9 cellular contexts compared by ENCODE assay signal in the genomic region with DNA sequence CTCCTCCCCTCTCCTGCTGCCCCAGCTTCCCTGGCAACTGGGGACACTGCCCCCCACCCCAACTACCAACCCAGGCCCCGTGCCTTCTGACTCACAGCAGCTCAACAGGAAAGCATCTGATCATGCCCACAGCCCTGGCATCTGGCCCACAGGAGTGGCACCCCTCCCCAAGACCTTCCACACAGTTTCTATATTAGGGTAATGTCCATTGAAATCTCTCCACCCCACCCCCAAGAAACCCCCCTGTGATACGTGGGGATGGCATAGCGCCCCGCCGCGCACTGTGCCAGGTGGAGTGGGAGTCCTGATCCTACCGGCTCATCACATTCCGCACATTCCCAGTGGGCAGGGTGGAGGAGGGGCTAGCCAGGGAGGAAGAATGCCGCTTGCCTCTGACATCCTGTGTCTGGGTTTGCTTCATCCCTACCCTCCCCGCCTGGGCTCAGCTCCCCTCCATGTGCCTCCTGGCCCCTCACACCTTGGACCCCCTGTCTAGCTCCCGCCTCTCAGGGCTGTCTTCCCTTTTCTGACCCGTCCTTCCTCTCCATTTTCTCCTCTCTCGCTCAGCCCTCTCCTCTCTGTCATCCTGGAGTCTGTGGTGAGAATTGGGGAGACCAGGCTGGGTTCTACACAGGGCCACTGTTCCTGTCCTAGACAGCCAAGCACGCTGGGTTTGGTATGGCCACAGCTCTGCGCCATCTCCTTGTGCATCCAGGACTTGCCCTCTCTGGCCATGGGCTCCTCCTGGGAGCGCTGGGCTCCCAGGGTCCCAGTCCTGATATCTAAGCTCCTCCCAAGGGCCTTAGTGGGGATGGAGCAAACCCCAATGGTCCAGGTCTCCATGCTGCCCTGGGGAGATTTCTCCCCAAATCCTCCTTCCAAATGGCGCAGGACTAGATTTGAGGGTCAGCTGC. TPM values are rescaled to one million over a fixed set of nuclear protein-coding genes. Genes with fewer than 3 reads are reported as not detected.
A peak's percentile ranks its signal among the peaks of the same experiment; 100 is the strongest.
DNase-seq lines count a peak whose midpoint lies in the region; ATAC-seq and TF ChIP-seq lines count a peak whose summit lies in the region.
"Had no signal": no experiment of that assay in that cellular context is flagged by ENCODE, and none has a peak within 500 bp of the region (broad histone marks: within the 10 kb centered on the region; RNA-seq: fewer than 3 reads in every experiment).

No MANE protein-coding gene starts in this region.

- H3K27me3 Mint-ChIP-seq in T-helper 17 cell, result peaks cover 22% of the 10 kb centered on the region
- peaks cover 22% of the 10 kb centered on the region for H3K27me3 Mint-ChIP-seq in activated T-helper 17 cell treated with anti-CD3 and anti-CD28 coated beads, Interleukin-2, amount 50 U/mL, for 72 hours

- peaks cover 4% of the 10 kb centered on the region for H3F3A ChIP-seq in smooth muscle cell (ENCODE audit: low read depth)

- no peak overlapping the region for H3K4me3 ChIP-seq in smooth muscle cell

- peak overlapping the region; percentile 79 for H3K4me2 ChIP-seq in smooth muscle cell

- H3K4me3 Mint-ChIP-seq in T-helper 17 cell, result peak overlapping the region; percentile 36
- H3K4me3 Mint-ChIP-seq in activated T-helper 17 cell treated with anti-CD3 and anti-CD28 coated beads, Interleukin-2, amount 50 U/mL, for 72 hours, result no peak overlapping the region

- no peak overlapping the region for H3K27ac Mint-ChIP-seq in T-helper 17 cell
- H3K27ac Mint-ChIP-seq in activated T-helper 17 cell treated with anti-CD3 and anti-CD28 coated beads, Interleukin-2, amount 50 U/mL, for 72 hours, result no peak overlapping the region
- H3K27ac Mint-ChIP-seq: stimulated activated effector memory CD8-positive, alpha-beta T cell treated with anti-CD3 and anti-CD28 coated beads, Interleukin-12 subunit alpha, Interleukin-12 subunit beta, amount 100 ng/mL, for 72 hours had no signal

- TF ChIP-seq CTCF in smooth muscle cell (IDR thresholded peaks at IDR 0.05; ENCODE audit: borderline replicate concordance, insufficient read depth, poor library complexity, severe bottlenecking), result no peak

- no peaks in the 10 kb centered on the region for H3K27me3 ChIP-seq in smooth muscle cell (ENCODE audit: low read depth)

- WGBS in smooth muscle cell (ENCODE audit: low lambda C conversion rate), result 37% methylated on average over 16 of the region's 17 CpGs

- no peaks in the 10 kb centered on the region for H3K9me3 Mint-ChIP-seq in activated T-helper 17 cell treated with anti-CD3 and anti-CD28 coated beads, Interleukin-2, amount 50 U/mL, for 72 hours
- H3K9me3 Mint-ChIP-seq: stimulated activated effector memory CD8-positive, alpha-beta T cell treated with anti-CD3 and anti-CD28 coated beads, Interleukin-12 subunit alpha, Interleukin-12 subunit beta, amount 100 ng/mL, for 72 hours had no signal

- H3K4me1 ChIP-seq in smooth muscle cell (ENCODE audit: low read depth), result peaks cover 19% of the 10 kb centered on the region

- peak overlapping the region; percentile 51 for H3K27ac ChIP-seq in smooth muscle cell (ENCODE audit: low read depth)

- H3K36me3 ChIP-seq in smooth muscle cell (ENCODE audit: low read depth), result no peaks in the 10 kb centered on the region

- ATAC-seq in T-helper 17 cell (no peak), GM18498 (IDR thresholded peaks at IDR 0.05; ENCODE audit: unreplicated experiment) (no peak), HG02642 (IDR thresholded peaks at IDR 0.05; ENCODE audit: poor library complexity, unreplicated experiment) (no peak)
- ATAC-seq in activated T-helper 17 cell treated with anti-CD3 and anti-CD28 coated beads, Interleukin-2, amount 50 U/mL, for 72 hours (replicated peaks), result no peak

- peak; percentile 95 for DNase-seq in H4 (ENCODE audit: low spot score)
- no peak for DNase-seq in T-helper 17 cell
- DNase-seq in glomerular visceral epithelial cell (ENCODE audit: extremely low spot score), result peak; percentile 99
- DNase-seq in smooth muscle cell (lab: John Stamatoyannopoulos, UW; ENCODE audit: unreplicated experiment), result no peak
- DNase-seq in activated effector memory CD4-positive, alpha-beta T cell treated with anti-CD3 and anti-CD28 coated beads, Interleukin-2, amount 50 U/mL, for 16 hours, result no peak

- H3K4me1 Mint-ChIP-seq in T-helper 17 cell, result peaks cover 7% of the 10 kb centered on the region
- H3K4me1 Mint-ChIP-seq in activated T-helper 17 cell treated with anti-CD3 and anti-CD28 coated beads, Interleukin-2, amount 50 U/mL, for 72 hours, result peaks cover 4% of the 10 kb centered on the region

- no peak overlapping the region for H2AFZ ChIP-seq in smooth muscle cell (ENCODE audit: low read depth)

- no peaks in the 10 kb centered on the region for H3K9me3 ChIP-seq in T-helper 17 cell (ENCODE audit: control insufficient read depth, low read length, poor library complexity, severe bottlenecking)
- H3K9me3 ChIP-seq in smooth muscle cell (replicated peaks; ENCODE audit: low read depth), result no peaks in the 10 kb centered on the region

- no peaks in the 10 kb centered on the region for H3K36me3 Mint-ChIP-seq in T-helper 17 cell (ENCODE audit: low read depth)
- no peaks in the 10 kb centered on the region for H3K36me3 Mint-ChIP-seq in activated T-helper 17 cell treated with anti-CD3 and anti-CD28 coated beads, Interleukin-2, amount 50 U/mL, for 72 hours (ENCODE audit: low read depth)
- H3K36me3 Mint-ChIP-seq: stimulated activated effector memory CD8-positive, alpha-beta T cell treated with anti-CD3 and anti-CD28 coated beads, Interleukin-12 subunit alpha, Interleukin-12 subunit beta, amount 100 ng/mL, for 72 hours had no signal

- H3K79me2 ChIP-seq in smooth muscle cell (ENCODE audit: low read depth), result no peaks in the 10 kb centered on the region

- no peak overlapping the region for H3K9ac ChIP-seq in smooth muscle cell (ENCODE audit: low read depth)

- H4K20me1 ChIP-seq in smooth muscle cell (ENCODE audit: low read depth), result no peaks in the 10 kb centered on the region

RNA-seq across cellular contexts. Expression of a gene that starts 27.4 kb away (rescaled TPM):
- total RNA-seq in H4 (2014; rRNA removed; shearing (Covaris generic)), result 106 and 129 TPM in 2 replicates
- total RNA-seq in T-helper 17 cell, result 10 to 100 TPM in 1 of 2 donors, 1 to 10 TPM in 1; 8.0 to 10.6 TPM
- total RNA-seq in smooth muscle cell, result 44.7 and 77.9 TPM in 2 replicates
- polyA plus RNA-seq in smooth muscle cell, result 30.0 and 70.4 TPM in 2 replicates
- 10 to 100 TPM in 1 of 2 donors, 1 to 10 TPM in 1; 5.3 to 22.2 TPM for total RNA-seq in activated T-helper 17 cell treated with anti-CD3 and anti-CD28 coated beads, Interleukin-2, amount 50 U/mL, for 72 hours

RNA-seq across cellular contexts. Expression of a gene that starts 33.4 kb away (rescaled TPM):
- 0.17 TPM in 1 of 2 replicates, not detected in the other for total RNA-seq in H4 (2014; rRNA removed; shearing (Covaris generic))
- total RNA-seq in T-helper 17 cell, result not detected
- total RNA-seq in smooth muscle cell, result 9.7 TPM in 1 of 2 replicates, not detected in the other
- polyA plus RNA-seq in smooth muscle cell, result 1.4 and 3.8 TPM in 2 replicates
- not detected for total RNA-seq in activated T-helper 17 cell treated with anti-CD3 and anti-CD28 coated beads, Interleukin-2, amount 50 U/mL, for 72 hours

RNA-seq across cellular contexts. Expression of a gene that starts 59.5 kb away (rescaled TPM):
- 0.49 and 1.6 TPM in 2 replicates for total RNA-seq in H4 (2014; rRNA removed; shearing (Covaris generic))
- total RNA-seq in T-helper 17 cell (under 1 TPM in 1 of 2 donors, not detected in 1; 0.68 TPM), smooth muscle cell (not detected in 2 replicates)
- polyA plus RNA-seq in smooth muscle cell, result 0.19 and 0.51 TPM in 2 replicates
- under 1 TPM; 0.39 to 0.61 TPM for total RNA-seq in activated T-helper 17 cell treated with anti-CD3 and anti-CD28 coated beads, Interleukin-2, amount 50 U/mL, for 72 hours

Comparison
In these comparisons a context has a peak if more than half of its experiments do, and no peak if none do; other contexts are left out.
1. DNase-seq: peak in H4 (single experiment) and glomerular visceral epithelial cell (single experiment); none in T-helper 17 cell (0 of 3), smooth muscle cell (single experiment) and activated effector memory CD4-positive, alpha-beta T cell treated with anti-CD3 and anti-CD28 coated beads, Interleukin-2, amount 50 U/mL, for 16 hours (single experiment).